ENCODE assay signal across 9 cellular contexts in genomic region chr1:10980841-10981727, GRCh38. TPM values are rescaled to one million over a fixed set of nuclear protein-coding genes. Genes with fewer than 3 reads are reported as not detected.
DNase-seq lines count a peak whose midpoint lies in the region; ATAC-seq and TF ChIP-seq lines count a peak whose summit lies in the region.
"Had no signal": no experiment of that assay in that cellular context is flagged by ENCODE, and none has a peak within 500 bp of the region (broad histone marks: within the 10 kb centered on the region; RNA-seq: fewer than 3 reads in every experiment).

No MANE protein-coding gene starts in this region.

- no peaks in the 10 kb centered on the region; the same call in 1 of the 2 replicates for H3K27me3 Mint-ChIP-seq in WTC11 (ENCODE audit: low read depth)

- peaks cover 49% of the 10 kb centered on the region for H3K4me1 Mint-ChIP-seq in WTC11
- H3K4me1 Mint-ChIP-seq: activated naive CD4-positive, alpha-beta T cell treated with anti-CD3 and anti-CD28 coated beads, Interleukin-2, amount 50 U/mL, for 24 hours had no signal

- POLR2A ChIA-PET in WTC11 (lab: Charles Lee): interaction anchor here (0.8 to 1.7 kb wide), 3 partner anchors 24 to 50 kb away, joined by 3 to 8 read pairs (median 3); no protein-coding TSS in a partner anchor

- DNase-seq in AG09319 (ENCODE audit: extremely low read depth, low read depth): peak; percentile 30
- no peak for DNase-seq in WTC11 (ENCODE audit: low spot score)
- peak; percentile 95 for DNase-seq in globus pallidus (ENCODE audit: low spot score)
- DNase-seq in nucleus accumbens (lab: John Stamatoyannopoulos, UW): peak in 53 of 56 donors; percentile 31 to 90 (median 73)
- no peak for DNase-seq in stimulated activated CD4-positive, alpha-beta T cell treated with anti-CD3 and anti-CD28 coated beads, Interleukin-12 subunit alpha, Interleukin-12 subunit beta, amount 100 ng/mL, for 4 hours
- DNase-seq in brain microvascular endothelial cell: no peak
- DNase-seq in DMS 273 treated with DMSO at 0.1 percent for 48 hours (lab: John Stamatoyannopoulos, UW): no peak

- H3K9me3 Mint-ChIP-seq in WTC11: no peaks in the 10 kb centered on the region
- H3K9me3 Mint-ChIP-seq: activated naive CD4-positive, alpha-beta T cell treated with anti-CD3 and anti-CD28 coated beads, Interleukin-2, amount 50 U/mL, for 24 hours had no signal

- H3K4me3 Mint-ChIP-seq in WTC11: peak overlapping the region; percentile 58
- H3K4me3 Mint-ChIP-seq: activated naive CD4-positive, alpha-beta T cell treated with anti-CD3 and anti-CD28 coated beads, Interleukin-2, amount 50 U/mL, for 24 hours had no signal

- in situ Hi-C loops in brain microvascular endothelial cell (cut with HindIII; ENCODE audit: low pct_ligation_motif_present, low sequenced_read_pairs): no loop called here

- H3K36me3 Mint-ChIP-seq in WTC11: no peaks in the 10 kb centered on the region
- H3K36me3 Mint-ChIP-seq: activated naive CD4-positive, alpha-beta T cell treated with anti-CD3 and anti-CD28 coated beads, Interleukin-2, amount 50 U/mL, for 24 hours had no signal

- H3K4me3 ChIP-seq in brain microvascular endothelial cell (ENCODE audit: low read depth, low read length): no peak overlapping the region

- CTCF ChIA-PET in WTC11 (lab: Charles Lee): interaction anchor here (0.5 to 2.1 kb wide), 12 partner anchors 10 to 474 kb away, joined by 3 to 8 read pairs (median 5); no protein-coding TSS in a partner anchor

- TF ChIP-seq CTCF in AG09319 (IDR thresholded peaks at IDR 0.05; ENCODE audit: low read depth, low read length) (no peak), WTC11 (IDR thresholded peaks at IDR 0.05) (no peak), brain microvascular endothelial cell (IDR thresholded peaks at IDR 0.05; ENCODE audit: low read depth, low read length, missing control alignments) (no peak)

- H3K36me3 ChIP-seq in brain microvascular endothelial cell (replicated peaks): no peaks in the 10 kb centered on the region

- peak overlapping the region; percentile 71 for H3K27ac Mint-ChIP-seq in WTC11
- H3K27ac Mint-ChIP-seq: activated naive CD4-positive, alpha-beta T cell treated with anti-CD3 and anti-CD28 coated beads, Interleukin-2, amount 50 U/mL, for 24 hours had no signal

- H3K27ac ChIP-seq in brain microvascular endothelial cell: no peak overlapping the region

- ATAC-seq in WTC11 (no peak), GM19395 (IDR thresholded peaks at IDR 0.05; ENCODE audit: unreplicated experiment) (no peak)

- H3K27me3 ChIP-seq in brain microvascular endothelial cell (replicated peaks): peaks cover 19% of the 10 kb centered on the region

TF ChIP-seq in WTC11, 78 proteins besides CTCF, POLR2A, EP300 and RAD21:
- TF ChIP-seq CREM (CRISPR knock-in tag; IDR thresholded peaks at IDR 0.05): no peak
- 0 out of 2 replicates have a peak, but pooled peaks have one; percentile 29 for TF ChIP-seq PRDM15 (CRISPR knock-in tag; IDR thresholded peaks at IDR 0.05)
- peak; percentile 82 for TF ChIP-seq GTF2I (CRISPR knock-in tag; conservative IDR thresholded peaks at IDR 0.05)
- TF ChIP-seq ARID4B (CRISPR knock-in tag; IDR thresholded peaks at IDR 0.05; ENCODE audit: borderline replicate concordance): no peak
- 0 out of 2 replicates have a peak, but pooled peaks have one; percentile 1 for TF ChIP-seq HMGA2 (CRISPR knock-in tag; IDR thresholded peaks at IDR 0.05)
- peak; percentile 80; the same call in 1 of the 2 replicates for TF ChIP-seq ZNF121 (CRISPR knock-in tag; IDR thresholded peaks at IDR 0.05)
TF ChIP-seq in WTC11: peak in this region for 4.

RNA-seq across cellular contexts. Expression of gene TARDBP, which starts 31.4 kb away (rescaled TPM):
- 185 to 228 TPM (median 197 TPM) in 3 replicates for total RNA-seq in WTC11 (2021)

Comparison
In these comparisons a context has a peak if more than half of its experiments do, and no peak if none do; other contexts are left out.
1. DNase-seq: peak in AG09319 (single experiment), globus pallidus (single experiment) and nucleus accumbens (53 of 56); none in WTC11 (single experiment), stimulated activated CD4-positive, alpha-beta T cell treated with anti-CD3 and anti-CD28 coated beads, Interleukin-12 subunit alpha, Interleukin-12 subunit beta, amount 100 ng/mL, for 4 hours (single experiment), brain microvascular endothelial cell (single experiment) and DMS 273 treated with DMSO at 0.1 percent for 48 hours (single experiment).